In genomic region chr1:11908139-11909021, GRCh38 we compare ENCODE assay signal across 8 cellular contexts. TPM values are rescaled to one million over a fixed set of nuclear protein-coding genes. Genes with fewer than 3 reads are reported as not detected.
DNase-seq lines count a peak whose midpoint lies in the region; TF ChIP-seq lines count a peak whose summit lies in the region.

No MANE protein-coding gene starts in this region.

- H3K36me3 ChIP-seq in SJCRH30: no peaks in the 10 kb centered on the region

- H3K27ac ChIP-seq in SJCRH30 (peak overlapping the region; percentile 100), substantia nigra (ENCODE audit: low read depth, low read length, poor library complexity, severe bottlenecking) (peak overlapping the region; percentile 98)

- H3K4me3 ChIP-seq in HFF-Myc (replicated peaks; ENCODE audit: low read depth, low read length): peak overlapping the region; percentile 45
- peak overlapping the region; percentile 56 for H3K4me3 ChIP-seq in SJCRH30

- H3K36me3 Mint-ChIP-seq in activated naive CD4-positive, alpha-beta T cell treated with anti-CD3 and anti-CD28 coated beads, Interleukin-2, amount 10 ng/mL, durations not matched to agents 7 days and 5 days: no peaks in the 10 kb centered on the region

- H3K4me3 Mint-ChIP-seq in activated naive CD4-positive, alpha-beta T cell treated with anti-CD3 and anti-CD28 coated beads, Interleukin-2, amount 10 ng/mL, durations not matched to agents 7 days and 5 days: peak overlapping the region; percentile 90

- no peaks in the 10 kb centered on the region for H3K9me3 ChIP-seq in SJCRH30 (replicated peaks)

- H3K4me1 Mint-ChIP-seq in activated naive CD4-positive, alpha-beta T cell treated with anti-CD3 and anti-CD28 coated beads, Interleukin-2, amount 10 ng/mL, durations not matched to agents 7 days and 5 days: peaks cover 50% of the 10 kb centered on the region

- H3K9me3 Mint-ChIP-seq in activated naive CD4-positive, alpha-beta T cell treated with anti-CD3 and anti-CD28 coated beads, Interleukin-2, amount 10 ng/mL, durations not matched to agents 7 days and 5 days: no peaks in the 10 kb centered on the region

- peak overlapping the region; percentile 100 for H3K27ac Mint-ChIP-seq in activated naive CD4-positive, alpha-beta T cell treated with anti-CD3 and anti-CD28 coated beads, Interleukin-2, amount 10 ng/mL, durations not matched to agents 7 days and 5 days

- H3K27me3 ChIP-seq in SJCRH30: no peaks in the 10 kb centered on the region

- DNase-seq in GM04504 (ENCODE audit: low read depth): peak; percentile 91
- peak; percentile 97 for DNase-seq in HFF-Myc (ENCODE audit: extremely low read depth, low read depth)
- DNase-seq in MV-4-11 (lab: John Stamatoyannopoulos, UW): peak; percentile 100
- DNase-seq in SJCRH30: peak; percentile 95 to 98
- peak; percentile 92 for DNase-seq in activated naive CD4-positive, alpha-beta T cell treated with anti-CD3 and anti-CD28 coated beads, Interleukin-2, amount 10 ng/mL, durations not matched to agents 7 days and 5 days
- peak; percentile 84 for DNase-seq in germinal center (ENCODE audit: low spot score)
- peak; percentile 90 for DNase-seq in non-pigmented ciliary epithelial cell (ENCODE audit: low read depth)
- peak in 44 of 49 donors; percentile 42 to 88 (median 72) for DNase-seq in substantia nigra (lab: John Stamatoyannopoulos, UW)

- peaks cover 45% of the 10 kb centered on the region for H3K27me3 Mint-ChIP-seq in activated naive CD4-positive, alpha-beta T cell treated with anti-CD3 and anti-CD28 coated beads, Interleukin-2, amount 10 ng/mL, durations not matched to agents 7 days and 5 days

- no peak for TF ChIP-seq CTCF in HFF-Myc (IDR thresholded peaks at IDR 0.05; ENCODE audit: low read depth, low read length, missing control alignments)

- CTCF ChIA-PET in activated naive CD4-positive, alpha-beta T cell treated with anti-CD3 and anti-CD28 coated beads, Interleukin-2, amount 10 ng/mL, durations not matched to agents 7 days and 5 days (lab: Charles Lee): interaction anchor here (0.6 to 1.7 kb wide), 11 partner anchors 11 to 171 kb away, joined by 3 to 6 read pairs (median 3); partner anchors contain the start of genes KIAA2013 and MFN2

- H3K4me1 ChIP-seq in SJCRH30: no peaks in the 10 kb centered on the region

RNA-seq across cellular contexts. Expression of gene KIAA2013, which starts 17.8 kb away (rescaled TPM):
- total RNA-seq in SJCRH30 (2014; rRNA removed; shearing (Covaris generic)): 62.8 and 64.0 TPM in 2 replicates

RNA-seq across cellular contexts. Expression of gene PLOD1, which starts 26.1 kb away (rescaled TPM):
- 138 and 142 TPM in 2 replicates for total RNA-seq in SJCRH30 (2014; rRNA removed; shearing (Covaris generic))

RNA-seq across cellular contexts. Expression of gene NPPB, which starts 49.6 kb away (rescaled TPM):
- total RNA-seq in SJCRH30 (2014; rRNA removed; shearing (Covaris generic)): 0.67 and 0.89 TPM in 2 replicates

Comparison
In these comparisons a context has a peak if more than half of its experiments do, and no peak if none do; other contexts are left out.
1. Peak in every context shown above with its lines: DNase-seq, H3K4me3 ChIP-seq and H3K27ac ChIP-seq.